Comparison of ENCODE assay signal across 8 cellular contexts in genomic region chr1:39575191-39576015, GRCh38. TPM values are rescaled to one million over a fixed set of nuclear protein-coding genes. Genes with fewer than 3 reads are reported as not detected.
DNase-seq lines count a peak whose midpoint lies in the region; ATAC-seq and TF ChIP-seq lines count a peak whose summit lies in the region.

No MANE protein-coding gene starts in this region.

- peak overlapping the region; percentile 60 for H3K9ac ChIP-seq in muscle layer of colon (ENCODE audit: low read length)

- H3K27me3 ChIP-seq in AG04450 (ENCODE audit: control insufficient read depth, insufficient read depth, low read length), result no peaks in the 10 kb centered on the region
- H3K27me3 ChIP-seq in esophagus (ENCODE audit: control insufficient read depth in 1 of 2, insufficient read depth in 2 of 2, low read length in 2 of 2), result no peaks in the 10 kb centered on the region
- H3K27me3 ChIP-seq in muscle layer of colon (ENCODE audit: control insufficient read depth in 1 of 2, insufficient read depth in 2 of 2, low read length in 2 of 2), result no peaks in the 10 kb centered on the region

- H3K27me3 Mint-ChIP-seq in stimulated activated naive CD8-positive, alpha-beta T cell treated with anti-CD3 and anti-CD28 coated beads, Interleukin-15, Interleukin-2, amounts not matched to agents 100 ng/mL and 50 ng/mL, for 24 hours, result no peaks in the 10 kb centered on the region

- H3K4me1 Mint-ChIP-seq in stimulated activated naive CD8-positive, alpha-beta T cell treated with anti-CD3 and anti-CD28 coated beads, Interleukin-15, Interleukin-2, amounts not matched to agents 100 ng/mL and 50 ng/mL, for 24 hours (ENCODE audit: low read depth), result peaks cover 44% of the 10 kb centered on the region

- DNase-seq in AG04450 (ENCODE audit: low read depth, low spot score), result no peak
- peak; percentile 85 for DNase-seq in NCI-H748 treated with DMSO at 0.1 percent for 48 hours (lab: John Stamatoyannopoulos, UW)
- DNase-seq in activated T-cell treated with anti-CD3 and anti-CD28 coated beads, Interleukin-2, amount 50 U/mL, for 1 hour, result peak; percentile 60
- no peak for DNase-seq in NK-92 treated with Interleukin-12 subunit alpha and Interleukin-12 subunit beta, amount 100 ng/mL, for 24 hours (lab: John Stamatoyannopoulos, UW)

- no peaks in the 10 kb centered on the region for H3K9me3 Mint-ChIP-seq in stimulated activated naive CD8-positive, alpha-beta T cell treated with anti-CD3 and anti-CD28 coated beads, Interleukin-15, Interleukin-2, amounts not matched to agents 100 ng/mL and 50 ng/mL, for 24 hours

- POLR2A ChIA-PET in AG04450 (lab: Yijun Ruan, JAX), result interaction anchor here (1.5 kb wide), 1 partner anchor 35 kb away, joined by 3 read pairs; no protein-coding TSS in a partner anchor

- H3K9me3 ChIP-seq in AG04450 (ENCODE audit: control insufficient read depth, insufficient read depth, low read length) (no peaks in the 10 kb centered on the region; the same call in 1 of the 2 replicates), esophagus (ENCODE audit: control insufficient read depth in 2 of 2, insufficient read depth in 1 of 2, low read depth in 1 of 2, low read length in 1 of 2) (no peaks in the 10 kb centered on the region), muscle layer of colon (ENCODE audit: low read length) (no peaks in the 10 kb centered on the region)

- peak overlapping the region; percentile 61 for H3K27ac ChIP-seq in AG04450 (ENCODE audit: low read depth, low read length)
- H3K27ac ChIP-seq in esophagus (ENCODE audit: low read depth in 2 of 2, low read length in 1 of 2), result peak overlapping the region; percentile 62 to 84
- peak overlapping the region; percentile 93 for H3K27ac ChIP-seq in muscle layer of colon (ENCODE audit: low read depth, low read length)

- WGBS in esophagus, 2 donors, result 1 to 2% methylated on average over 42 to 48 of the region's 48 CpGs

- peak; percentile 21 for ATAC-seq in GM21717 (IDR thresholded peaks at IDR 0.05; ENCODE audit: unreplicated experiment)

- TF ChIP-seq CTCF in AG04450 (IDR thresholded peaks at IDR 0.05; ENCODE audit: low read depth, low read length), result no peak

- CTCF ChIA-PET in AG04450 (lab: Charles Lee), result interaction anchor here (0.6 to 4.9 kb wide), 6 partner anchors 13 to 697 kb away, joined by 3 to 15 read pairs (median 7); no protein-coding TSS in a partner anchor

- peak overlapping the region; percentile 90 for H3K4me3 Mint-ChIP-seq in stimulated activated naive CD8-positive, alpha-beta T cell treated with anti-CD3 and anti-CD28 coated beads, Interleukin-15, Interleukin-2, amounts not matched to agents 100 ng/mL and 50 ng/mL, for 24 hours

- peak overlapping the region; percentile 83 for H3K4me3 ChIP-seq in AG04450 (ENCODE audit: low read depth, low read length)
- peak overlapping the region; percentile 76 to 79 for H3K4me3 ChIP-seq in esophagus (ENCODE audit: low read depth in 1 of 2, low read length in 2 of 2)
- H3K4me3 ChIP-seq in muscle layer of colon (ENCODE audit: low read depth in 1 of 2, low read length in 2 of 2), result peak overlapping the region; percentile 75 to 80

- H3K36me3 Mint-ChIP-seq in stimulated activated naive CD8-positive, alpha-beta T cell treated with anti-CD3 and anti-CD28 coated beads, Interleukin-15, Interleukin-2, amounts not matched to agents 100 ng/mL and 50 ng/mL, for 24 hours (ENCODE audit: low read depth), result peaks cover 53% of the 10 kb centered on the region

- H3K4me1 ChIP-seq in esophagus (ENCODE audit: control insufficient read depth in 2 of 2, insufficient read depth in 2 of 2, low read length in 1 of 2) (peaks cover 0 to 10% of the 10 kb centered on the region in 2 donors), muscle layer of colon (ENCODE audit: insufficient read depth, low read length) (peaks cover 29% of the 10 kb centered on the region)

- H3K27ac Mint-ChIP-seq in stimulated activated naive CD8-positive, alpha-beta T cell treated with anti-CD3 and anti-CD28 coated beads, Interleukin-15, Interleukin-2, amounts not matched to agents 100 ng/mL and 50 ng/mL, for 24 hours, result peak overlapping the region; percentile 89

- peaks cover 7 to 11% of the 10 kb centered on the region in 2 donors for H3K36me3 ChIP-seq in esophagus (ENCODE audit: control insufficient read depth in 2 of 2, insufficient read depth in 2 of 2, low read length in 1 of 2)
- peaks cover 31% of the 10 kb centered on the region for H3K36me3 ChIP-seq in muscle layer of colon (ENCODE audit: insufficient read depth, low read length)

RNA-seq across cellular contexts. Expression of gene PABPC4, which starts 1.2 kb away (rescaled TPM):
- polyA plus RNA-seq in AG04450 (2011; rRNA removed) (67.5 and 90.3 TPM in 2 replicates), esophagus (10 to 100 TPM; 66.7 to 86.7 TPM)
- polyA minus RNA-seq in AG04450 (2011; rRNA and poly(A)+ RNA removed), result 172 and 255 TPM in 2 replicates

Comparison
In these comparisons a context has a peak if more than half of its experiments do, and no peak if none do; other contexts are left out.
1. DNase-seq: peak in NCI-H748 treated with DMSO at 0.1 percent for 48 hours (single experiment) and activated T-cell treated with anti-CD3 and anti-CD28 coated beads, Interleukin-2, amount 50 U/mL, for 1 hour (single experiment); none in AG04450 (single experiment) and NK-92 treated with Interleukin-12 subunit alpha and Interleukin-12 subunit beta, amount 100 ng/mL, for 24 hours (single experiment).
2. Peak in every context shown above with its lines, with median percentiles within 50 percentile points of each other: H3K27ac ChIP-seq and H3K4me3 ChIP-seq.